13 cellular contexts compared by ENCODE assay signal in genomic region chr3:48820626-48821324, GRCh38. TPM values are rescaled to one million over a fixed set of nuclear protein-coding genes. Genes with fewer than 3 reads are reported as not detected.
DNase-seq lines count a peak whose midpoint lies in the region; ATAC-seq, FAIRE-seq and TF ChIP-seq lines count a peak whose summit lies in the region.
"Had no signal": no experiment of that assay in that cellular context is flagged by ENCODE, and none has a peak within 500 bp of the region (broad histone marks: within the 10 kb centered on the region; RNA-seq: fewer than 3 reads in every experiment).

No MANE protein-coding gene starts in this region.

- peak overlapping the region; percentile 9 for H3K4me2 ChIP-seq in astrocyte (ENCODE audit: low read length)
- no peak overlapping the region for H3K4me2 ChIP-seq in neural progenitor cell

- no peak overlapping the region for H2AFZ ChIP-seq in astrocyte (ENCODE audit: low read depth, low read length)
- no peak overlapping the region for H2AFZ ChIP-seq in neural progenitor cell (replicated peaks)
- H2AFZ ChIP-seq: parathyroid adenoma had no signal

- H3K4me1 Mint-ChIP-seq in astrocyte (ENCODE audit: low read depth, unreplicated experiment) (peaks cover 7% of the 10 kb centered on the region), neural progenitor cell (no peaks in the 10 kb centered on the region)

- DNase-seq in astrocyte (ENCODE audit: low read depth), result peak; percentile 73
- DNase-seq in glomerular visceral epithelial cell (ENCODE audit: extremely low spot score), result peak; percentile 24
- DNase-seq in psoas muscle, result no peak
- no peak for DNase-seq in A673 (ENCODE audit: low spot score)
- DNase-seq in HTR-8/SVneo (ENCODE audit: insufficient read length, low spot score), result no peak
- no peak for DNase-seq in effector CD8-positive, alpha-beta T cell (lab: John Stamatoyannopoulos, UW)
- DNase-seq in neural progenitor cell (ENCODE audit: low spot score), result no peak
- DNase-seq: activated naive CD8-positive, alpha-beta T cell treated with anti-CD3 and anti-CD28 coated beads, Interleukin-2, amount 50 U/mL, for 24 hours; DMS153; left lung had no signal

- ATAC-seq in psoas muscle, result peak; percentile 39 to 68 (median 59)
- ATAC-seq: activated naive CD8-positive, alpha-beta T cell treated with anti-CD3 and anti-CD28 coated beads, Interleukin-2, amount 50 U/mL, for 24 hours; left lung; Panc1 had no signal

- TF ChIP-seq CTCF in HEK293 (tag by site-specific recombination; IDR thresholded peaks at IDR 0.05) (no peak), astrocyte (IDR thresholded peaks at IDR 0.05; ENCODE audit: insufficient read depth, low read depth, low read length) (no peak), psoas muscle (IDR thresholded peaks at IDR 0.05) (no peak), A673 (conservative IDR thresholded peaks at IDR 0.05; ENCODE audit: low read depth, low read length) (no peak), neural progenitor cell (IDR thresholded peaks at IDR 0.05) (no peak)

- H3K4me3 Mint-ChIP-seq in astrocyte (ENCODE audit: unreplicated experiment), result no peak overlapping the region
- H3K4me3 Mint-ChIP-seq in neural progenitor cell, result no peak overlapping the region
- H3K4me3 Mint-ChIP-seq: activated naive CD8-positive, alpha-beta T cell treated with anti-CD3 and anti-CD28 coated beads, Interleukin-2, amount 50 U/mL, for 24 hours had no signal

- peaks cover 5% of the 10 kb centered on the region; the same call in 1 of the 2 replicates for H3K4me1 ChIP-seq in HEK293 (ENCODE audit: control insufficient read depth, insufficient read depth, low read length)
- peaks cover 11% of the 10 kb centered on the region for H3K4me1 ChIP-seq in astrocyte (ENCODE audit: insufficient read depth, low read length)
- peaks cover 25% of the 10 kb centered on the region for H3K4me1 ChIP-seq in psoas muscle
- H3K4me1 ChIP-seq in A673 (ENCODE audit: insufficient read depth, low read length, poor library complexity, severe bottlenecking), result no peaks in the 10 kb centered on the region
- H3K4me1 ChIP-seq in neural progenitor cell, result no peaks in the 10 kb centered on the region

- H3K9me3 Mint-ChIP-seq in astrocyte (ENCODE audit: unreplicated experiment) (no peaks in the 10 kb centered on the region), neural progenitor cell (no peaks in the 10 kb centered on the region)
- H3K9me3 Mint-ChIP-seq: activated naive CD8-positive, alpha-beta T cell treated with anti-CD3 and anti-CD28 coated beads, Interleukin-2, amount 50 U/mL, for 24 hours had no signal

- peaks cover 2% of the 10 kb centered on the region for H3K36me3 Mint-ChIP-seq in astrocyte (ENCODE audit: low read depth, unreplicated experiment)
- H3K36me3 Mint-ChIP-seq in neural progenitor cell, result peaks cover 5% of the 10 kb centered on the region

- no peak overlapping the region; the same call in 1 of the 2 replicates for H3K27ac ChIP-seq in HEK293 (ENCODE audit: extremely low read depth, low read depth, low read length)
- no peak overlapping the region for H3K27ac ChIP-seq in astrocyte (ENCODE audit: low read depth, low read length)
- peak overlapping the region; percentile 11 for H3K27ac ChIP-seq in psoas muscle
- no peak overlapping the region for H3K27ac ChIP-seq in A673 (ENCODE audit: low read depth, low read length, poor library complexity, severe bottlenecking)
- no peak overlapping the region for H3K27ac ChIP-seq in neural progenitor cell
- H3K27ac ChIP-seq: left lung, parathyroid adenoma had no signal

- H3K9ac ChIP-seq in astrocyte (ENCODE audit: low read length) (no peak overlapping the region), neural progenitor cell (no peak overlapping the region)
- H3K9ac ChIP-seq: parathyroid adenoma had no signal

- H3K27ac Mint-ChIP-seq in astrocyte (ENCODE audit: unreplicated experiment) (no peak overlapping the region), neural progenitor cell (no peak overlapping the region)
- H3K27ac Mint-ChIP-seq: activated naive CD8-positive, alpha-beta T cell treated with anti-CD3 and anti-CD28 coated beads, Interleukin-2, amount 50 U/mL, for 24 hours had no signal

- peaks cover 82% of the 10 kb centered on the region for H3K79me2 ChIP-seq in astrocyte (ENCODE audit: insufficient read depth, low read length)
- H3K79me2 ChIP-seq in neural progenitor cell (ENCODE audit: low read depth), result no peaks in the 10 kb centered on the region

- H3K27me3 Mint-ChIP-seq in astrocyte (ENCODE audit: low read depth, unreplicated experiment) (no peaks in the 10 kb centered on the region), neural progenitor cell (ENCODE audit: insufficient read depth, low read depth) (no peaks in the 10 kb centered on the region)
- H3K27me3 Mint-ChIP-seq: activated naive CD8-positive, alpha-beta T cell treated with anti-CD3 and anti-CD28 coated beads, Interleukin-2, amount 50 U/mL, for 24 hours had no signal

- no peaks in the 10 kb centered on the region for H3F3A ChIP-seq in neural progenitor cell (ENCODE audit: low read depth)

- no peak overlapping the region for H3K4me3 ChIP-seq in HEK293 (ENCODE audit: low read depth, low read length)
- H3K4me3 ChIP-seq in astrocyte (ENCODE audit: insufficient read depth, low read depth, low read length), result no peak overlapping the region
- no peak overlapping the region for H3K4me3 ChIP-seq in psoas muscle
- no peak overlapping the region for H3K4me3 ChIP-seq in A673 (ENCODE audit: low read depth, low read length, poor library complexity, severe bottlenecking)
- no peak overlapping the region for H3K4me3 ChIP-seq in neural progenitor cell
- H3K4me3 ChIP-seq: left lung had no signal

- H3K36me3 ChIP-seq in HEK293 (ENCODE audit: control insufficient read depth in 2 of 2, insufficient read depth in 1 of 2, low read length in 2 of 2) (no peaks in the 10 kb centered on the region), astrocyte (ENCODE audit: insufficient read depth, low read length) (no peaks in the 10 kb centered on the region), psoas muscle (ENCODE audit: insufficient read depth in 1 of 2, low read depth in 1 of 2) (no peaks in the 10 kb centered on the region), A673 (ENCODE audit: insufficient read depth, low read length, poor library complexity, severe bottlenecking) (no peaks in the 10 kb centered on the region), neural progenitor cell (no peaks in the 10 kb centered on the region)
- H3K36me3 ChIP-seq: left lung had no signal

- CTCF ChIA-PET in HEK293 (lab: Yijun Ruan, JAX) (no interaction called here), A673 (lab: Charles Lee) (no interaction called here)

- H4K20me1 ChIP-seq in astrocyte (ENCODE audit: insufficient read depth, low read length) (peaks cover 46% of the 10 kb centered on the region), neural progenitor cell (ENCODE audit: low read depth) (no peaks in the 10 kb centered on the region)

- POLR2A ChIA-PET in HEK293 (lab: Yijun Ruan, JAX), result no interaction called here
- POLR2A ChIA-PET in A673 (lab: Charles Lee; ENCODE audit: low non-redundant PET), result no interaction called here

- intact Hi-C loops in psoas muscle (cut with DNase I), result no loop called here
- intact Hi-C loops in A673 (cut with micrococcal nuclease; ENCODE audit: unreplicated experiment), result no loop called here

- FAIRE-seq in astrocyte (lab: Jason Lieb, UNC), result no peak
- no peak for FAIRE-seq in HTR-8/SVneo (lab: Jason Lieb, UNC)

- WGBS in psoas muscle, 3 donors, result 51 to 69% (median 57%) methylated on average over 2 of the region's 2 CpGs

- H3K9me3 ChIP-seq in HEK293 (ENCODE audit: control insufficient read depth, insufficient read depth, low read depth, low read length) (no peaks in the 10 kb centered on the region), astrocyte (ENCODE audit: insufficient read depth, low read depth, low read length) (no peaks in the 10 kb centered on the region), psoas muscle (no peaks in the 10 kb centered on the region), A673 (ENCODE audit: low read depth, low read length, poor library complexity, severe bottlenecking) (no peaks in the 10 kb centered on the region), neural progenitor cell (ENCODE audit: low read depth) (no peaks in the 10 kb centered on the region)
- H3K9me3 ChIP-seq: left lung had no signal

- BruUV-seq in A673 (replicated peaks; lab: Mats Ljungman, UMichigan), result no TSS peak

- no peaks in the 10 kb centered on the region for H3K27me3 ChIP-seq in astrocyte (ENCODE audit: insufficient read depth, low read length)
- H3K27me3 ChIP-seq in psoas muscle (ENCODE audit: insufficient read depth in 3 of 3, low read length in 2 of 3), result no peaks in the 10 kb centered on the region
- H3K27me3 ChIP-seq in A673 (replicated peaks; ENCODE audit: insufficient read depth, low read depth, low read length, poor library complexity), result no peaks in the 10 kb centered on the region
- no peaks in the 10 kb centered on the region for H3K27me3 ChIP-seq in neural progenitor cell
- H3K27me3 ChIP-seq: left lung had no signal

TF ChIP-seq in HEK293, 187 proteins besides CTCF, POLR2A, EP300 and RAD21:
- TF ChIP-seq ZNF600 (tag by site-specific recombination; IDR thresholded peaks at IDR 0.05), result peak; percentile 65; the same call in 1 of the 2 replicates
- TF ChIP-seq PRDM1 (tag by site-specific recombination; IDR thresholded peaks at IDR 0.05), result no peak
TF ChIP-seq in HEK293: peak in this region for 1.

RNA-seq across cellular contexts. Expression of gene PRKAR2A, which starts 26.9 kb away (rescaled TPM):
- total RNA-seq in astrocyte, result 52.5 and 55.5 TPM in 2 replicates
- 100 to 1,000 TPM in 2 of 4 donors, 10 to 100 TPM in 2; 66.2 to 126 (median 100) TPM for total RNA-seq in psoas muscle
- polyA plus RNA-seq in psoas muscle, result 10 to 100 TPM; 24.3 to 92.5 (median 33.6) TPM
- 25.6 and 35.8 TPM in 2 replicates for total RNA-seq in A673 (2021)
- total RNA-seq in neural progenitor cell (ENCODE audit: low replicate concordance), result 21.6 and 25.0 TPM in 2 replicates

Comparison
In these comparisons a context has a peak if more than half of its experiments do, and no peak if none do; other contexts are left out.
1. DNase-seq: peak in astrocyte (single experiment) and glomerular visceral epithelial cell (single experiment); none in psoas muscle (0 of 2), A673 (single experiment), HTR-8/SVneo (single experiment), effector CD8-positive, alpha-beta T cell (single experiment) and neural progenitor cell (single experiment).